Comparison of ENCODE assay signal across 16 cellular contexts in genomic region chr17:29698837-29699236, GRCh38.
A peak's percentile ranks its signal among the peaks of the same experiment; 100 is the strongest.
DNase-seq lines count a peak whose midpoint lies in the region; ATAC-seq and TF ChIP-seq lines count a peak whose summit lies in the region.
"Had no signal": no experiment of that assay in that cellular context is flagged by ENCODE, and none has a peak within 500 bp of the region (broad histone marks: within the 10 kb centered on the region; RNA-seq: fewer than 3 reads in every experiment).

No MANE protein-coding gene starts in this region.

- H3K27ac ChIP-seq in CD8-positive, alpha-beta memory T cell (ENCODE audit: low read depth, low read length) = no peak overlapping the region
- peak overlapping the region; percentile 30 to 70 for H3K27ac ChIP-seq in left lung
- H3K27ac ChIP-seq in SJCRH30 = no peak overlapping the region
- H3K27ac ChIP-seq: GM23248, thoracic aorta had no signal

- no peaks in the 10 kb centered on the region for H3K9me3 Mint-ChIP-seq in CD8-positive, alpha-beta memory T cell
- no peaks in the 10 kb centered on the region for H3K9me3 Mint-ChIP-seq in activated B cell treated with CpG ODN at 0.5 μM for 24 hours
- no peaks in the 10 kb centered on the region for H3K9me3 Mint-ChIP-seq in stimulated activated effector memory CD8-positive, alpha-beta T cell treated with anti-CD3 and anti-CD28 coated beads, Interleukin-12 subunit alpha, Interleukin-12 subunit beta, amount 100 ng/mL, for 72 hours
- H3K9me3 Mint-ChIP-seq: activated naive CD4-positive, alpha-beta T cell treated with anti-CD3 and anti-CD28 coated beads for 36 hours; brain had no signal

- no peak overlapping the region for H3K4me3 ChIP-seq in CD8-positive, alpha-beta memory T cell (ENCODE audit: low read length)
- no peak overlapping the region for H3K4me3 ChIP-seq in left lung
- no peak overlapping the region for H3K4me3 ChIP-seq in MG63
- no peak overlapping the region for H3K4me3 ChIP-seq in SJCRH30
- H3K4me3 ChIP-seq: GM23248, thoracic aorta had no signal

- peaks cover 11% of the 10 kb centered on the region for H3K4me1 ChIP-seq in CD8-positive, alpha-beta memory T cell (ENCODE audit: insufficient read depth, low read length)
- peaks cover 0 to 66% of the 10 kb centered on the region in 2 donors for H3K4me1 ChIP-seq in left lung
- no peaks in the 10 kb centered on the region for H3K4me1 ChIP-seq in SJCRH30
- H3K4me1 ChIP-seq: BE2C had no signal

- peaks cover 26 to 50% (median 47%) of the 10 kb centered on the region in 3 donors for H3K4me1 Mint-ChIP-seq in CD8-positive, alpha-beta memory T cell
- peaks cover 29% of the 10 kb centered on the region for H3K4me1 Mint-ChIP-seq in activated B cell treated with CpG ODN at 0.5 μM for 24 hours
- H3K4me1 Mint-ChIP-seq in stimulated activated effector memory CD8-positive, alpha-beta T cell treated with anti-CD3 and anti-CD28 coated beads, Interleukin-12 subunit alpha, Interleukin-12 subunit beta, amount 100 ng/mL, for 72 hours = peaks cover 15% of the 10 kb centered on the region

- TF ChIP-seq CTCF in activated B cell treated with CpG ODN at 0.5 μM for 24 hours (IDR thresholded peaks at IDR 0.05) (no peak), left lung (IDR thresholded peaks at IDR 0.05) (no peak)

- H3K27me3 Mint-ChIP-seq in CD8-positive, alpha-beta memory T cell = no peaks in the 10 kb centered on the region
- no peaks in the 10 kb centered on the region for H3K27me3 Mint-ChIP-seq in activated B cell treated with CpG ODN at 0.5 μM for 24 hours
- H3K27me3 Mint-ChIP-seq: brain had no signal

- peak overlapping the region in 5 of 8 donors; percentile 7 to 83 (median 71) for H3K27ac Mint-ChIP-seq in CD8-positive, alpha-beta memory T cell
- peak overlapping the region; percentile 19 for H3K27ac Mint-ChIP-seq in activated B cell treated with CpG ODN at 0.5 μM for 24 hours
- H3K27ac Mint-ChIP-seq in stimulated activated effector memory CD8-positive, alpha-beta T cell treated with anti-CD3 and anti-CD28 coated beads, Interleukin-12 subunit alpha, Interleukin-12 subunit beta, amount 100 ng/mL, for 72 hours = peak overlapping the region; percentile 74
- H3K27ac Mint-ChIP-seq: activated naive CD4-positive, alpha-beta T cell treated with anti-CD3 and anti-CD28 coated beads for 36 hours had no signal

- CTCF ChIA-PET in CD8-positive, alpha-beta memory T cell (lab: Charles Lee) = interaction anchor here (0.7 to 2.1 kb wide), 5 partner anchors 8 to 109 kb away, joined by 3 to 9 read pairs (median 3); no protein-coding TSS in a partner anchor
- CTCF ChIA-PET in activated B cell treated with CpG ODN at 0.5 μM for 24 hours (lab: Charles Lee) = interaction anchor here (0.9 to 2.4 kb wide), 5 partner anchors 17 to 82 kb away, joined by 3 to 10 read pairs (median 6); no protein-coding TSS in a partner anchor

- H3K36me3 ChIP-seq in CD8-positive, alpha-beta memory T cell (ENCODE audit: insufficient read depth, low read length) = peaks cover 31% of the 10 kb centered on the region
- peaks cover 0 to 56% of the 10 kb centered on the region in 2 donors for H3K36me3 ChIP-seq in left lung
- no peaks in the 10 kb centered on the region; the same call in 1 of the 2 replicates for H3K36me3 ChIP-seq in MG63
- H3K36me3 ChIP-seq in SJCRH30 = peaks cover 18% of the 10 kb centered on the region; the same call in 1 of the 2 replicates
- H3K36me3 ChIP-seq: thoracic aorta had no signal

- POLR2A ChIA-PET in CD8-positive, alpha-beta memory T cell (lab: Charles Lee) = no interaction called here
- POLR2A ChIA-PET in activated B cell treated with CpG ODN at 0.5 μM for 24 hours (lab: Charles Lee) = interaction anchor here (1.2 to 2.7 kb wide), 2 partner anchors 9 to 62 kb away, joined by 3 to 13 read pairs; no protein-coding TSS in a partner anchor

- no peak for DNase-seq in CD8-positive, alpha-beta memory T cell
- no peak for DNase-seq in activated B cell treated with CpG ODN at 0.5 μM for 24 hours
- DNase-seq in left lung = no peak
- no peak for DNase-seq in stimulated activated effector memory CD8-positive, alpha-beta T cell treated with anti-CD3 and anti-CD28 coated beads, Interleukin-12 subunit alpha, Interleukin-12 subunit beta, amount 100 ng/mL, for 72 hours (ENCODE audit: low spot score in 2 of 2)
- no peak for DNase-seq in MG63
- no peak for DNase-seq in SJCRH30
- DNase-seq: activated CD4-positive, alpha-beta T cell treated with anti-CD3 and anti-CD28 coated beads for 48 hours; activated naive CD4-positive, alpha-beta T cell treated with anti-CD3 and anti-CD28 coated beads for 36 hours; BE2C; GM23248; NCI-H2029; NCI-H510A treated with DMSO at 0.1 percent for 48 hours; T1000 had no signal

- H3K4me3 Mint-ChIP-seq in CD8-positive, alpha-beta memory T cell = no peak overlapping the region
- H3K4me3 Mint-ChIP-seq in activated B cell treated with CpG ODN at 0.5 μM for 24 hours = no peak overlapping the region
- no peak overlapping the region for H3K4me3 Mint-ChIP-seq in stimulated activated effector memory CD8-positive, alpha-beta T cell treated with anti-CD3 and anti-CD28 coated beads, Interleukin-12 subunit alpha, Interleukin-12 subunit beta, amount 100 ng/mL, for 72 hours
- H3K4me3 Mint-ChIP-seq: activated naive CD4-positive, alpha-beta T cell treated with anti-CD3 and anti-CD28 coated beads for 36 hours; brain had no signal

- peaks cover 3 to 67% (median 14%) of the 10 kb centered on the region in 3 donors for H3K36me3 Mint-ChIP-seq in CD8-positive, alpha-beta memory T cell
- H3K36me3 Mint-ChIP-seq in activated B cell treated with CpG ODN at 0.5 μM for 24 hours (ENCODE audit: low read depth) = peaks cover 65% of the 10 kb centered on the region
- peaks cover 74% of the 10 kb centered on the region for H3K36me3 Mint-ChIP-seq in stimulated activated effector memory CD8-positive, alpha-beta T cell treated with anti-CD3 and anti-CD28 coated beads, Interleukin-12 subunit alpha, Interleukin-12 subunit beta, amount 100 ng/mL, for 72 hours

- H3K27me3 ChIP-seq in CD8-positive, alpha-beta memory T cell (ENCODE audit: insufficient read depth, low read length, poor library complexity, severe bottlenecking) = no peaks in the 10 kb centered on the region
- H3K27me3 ChIP-seq in left lung = no peaks in the 10 kb centered on the region
- H3K27me3 ChIP-seq in MG63 = no peaks in the 10 kb centered on the region
- H3K27me3 ChIP-seq in SJCRH30 = no peaks in the 10 kb centered on the region
- H3K27me3 ChIP-seq: BE2C had no signal

- intact Hi-C loops in activated B cell treated with CpG ODN at 0.5 μM for 24 hours (cut with micrococcal nuclease) (no loop called here), left lung (cut with DNase I) (no loop called here)

- ATAC-seq in activated B cell treated with CpG ODN at 0.5 μM for 24 hours (ENCODE audit: low read depth) (no peak), left lung (no peak), HG03045 (IDR thresholded peaks at IDR 0.05; ENCODE audit: unreplicated experiment) (no peak)
- ATAC-seq in stimulated activated effector memory CD8-positive, alpha-beta T cell treated with anti-CD3 and anti-CD28 coated beads, Interleukin-12 subunit alpha, Interleukin-12 subunit beta, amount 100 ng/mL, for 72 hours = no peak

- no peaks in the 10 kb centered on the region for H3K9me3 ChIP-seq in CD8-positive, alpha-beta memory T cell (ENCODE audit: low read length)
- no peaks in the 10 kb centered on the region for H3K9me3 ChIP-seq in left lung
- H3K9me3 ChIP-seq in MG63 = no peaks in the 10 kb centered on the region
- H3K9me3 ChIP-seq in SJCRH30 (replicated peaks) = 0 out of 2 replicates have a peak, but pooled peaks cover 2% of the 10 kb centered on the region
- H3K9me3 ChIP-seq: BE2C, thoracic aorta had no signal

Comparison
In these comparisons a context has a peak if more than half of its experiments do, and no peak if none do; other contexts are left out.
1. H3K27ac ChIP-seq: peak in left lung (2 of 2); none in CD8-positive, alpha-beta memory T cell (single experiment) and SJCRH30 (single experiment).
2. H3K27ac Mint-ChIP-seq: peak in every context shown above with its lines; median percentile 74 in stimulated activated effector memory CD8-positive, alpha-beta T cell treated with anti-CD3 and anti-CD28 coated beads, Interleukin-12 subunit alpha, Interleukin-12 subunit beta, amount 100 ng/mL, for 72 hours; 71 in CD8-positive, alpha-beta memory T cell; 19 in activated B cell treated with CpG ODN at 0.5 μM for 24 hours.